In the genomic region with DNA sequence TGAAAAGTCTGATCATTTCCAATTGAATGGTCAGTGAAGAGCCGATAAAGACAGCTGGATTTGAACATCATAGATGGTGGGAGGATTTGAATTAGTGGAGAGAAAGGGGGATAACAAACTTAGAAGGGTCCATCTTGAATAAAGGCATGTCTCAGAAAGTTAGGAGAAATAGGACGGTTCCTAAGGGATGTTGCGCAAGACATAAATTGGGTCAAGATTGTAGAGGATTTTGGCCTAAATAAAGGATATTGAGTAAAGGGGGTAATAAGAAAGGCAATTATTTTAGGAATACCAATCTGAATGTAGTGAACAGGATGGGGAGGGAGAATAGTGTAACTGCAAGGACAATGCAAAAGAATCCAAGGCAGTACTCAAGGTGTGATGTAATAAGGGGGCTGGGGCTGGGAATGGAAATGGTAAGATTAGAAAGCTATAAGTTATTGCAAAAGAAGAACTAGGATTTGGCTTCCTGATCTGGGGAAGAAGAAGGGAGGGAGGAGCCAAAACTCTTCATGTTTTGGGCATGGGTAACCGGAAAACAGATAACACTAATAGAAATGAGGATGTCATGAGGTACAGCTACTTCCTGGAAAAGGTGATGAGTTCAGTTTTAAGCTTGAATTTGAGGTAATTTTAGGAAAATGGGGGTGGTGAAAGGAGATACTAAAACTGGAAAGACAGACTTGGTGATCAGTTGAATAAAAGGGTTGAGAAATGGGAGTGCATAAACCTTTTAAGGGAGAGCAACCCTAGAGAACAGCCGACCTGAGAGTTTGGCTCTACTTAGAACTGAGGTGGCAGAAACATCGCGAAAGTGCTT, we compare ENCODE assay signal across 1 cellular context.
TF ChIP-seq lines count a peak whose summit lies in the region.

No MANE protein-coding gene starts in this region.

TF ChIP-seq in K562, 482 proteins besides CTCF, POLR2A, EP300 and RAD21 (continued from another document):
- TF ChIP-seq, protein P1, sequence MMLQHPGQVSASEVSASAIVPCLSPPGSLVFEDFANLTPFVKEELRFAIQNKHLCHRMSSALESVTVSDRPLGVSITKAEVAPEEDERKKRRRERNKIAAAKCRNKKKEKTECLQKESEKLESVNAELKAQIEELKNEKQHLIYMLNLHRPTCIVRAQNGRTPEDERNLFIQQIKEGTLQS (IDR thresholded peaks at IDR 0.05), result peak; percentile 28; the same call in 1 of the 2 replicates
- TF ChIP-seq, protein P1 (CRISPR knock-in tag; conservative IDR thresholded peaks at IDR 0.05), result no peak
- TF ChIP-seq ZNF165 (CRISPR knock-in tag; IDR thresholded peaks at IDR 0.05; ENCODE audit: borderline replicate concordance), result no peak
- TF ChIP-seq, protein P2, sequence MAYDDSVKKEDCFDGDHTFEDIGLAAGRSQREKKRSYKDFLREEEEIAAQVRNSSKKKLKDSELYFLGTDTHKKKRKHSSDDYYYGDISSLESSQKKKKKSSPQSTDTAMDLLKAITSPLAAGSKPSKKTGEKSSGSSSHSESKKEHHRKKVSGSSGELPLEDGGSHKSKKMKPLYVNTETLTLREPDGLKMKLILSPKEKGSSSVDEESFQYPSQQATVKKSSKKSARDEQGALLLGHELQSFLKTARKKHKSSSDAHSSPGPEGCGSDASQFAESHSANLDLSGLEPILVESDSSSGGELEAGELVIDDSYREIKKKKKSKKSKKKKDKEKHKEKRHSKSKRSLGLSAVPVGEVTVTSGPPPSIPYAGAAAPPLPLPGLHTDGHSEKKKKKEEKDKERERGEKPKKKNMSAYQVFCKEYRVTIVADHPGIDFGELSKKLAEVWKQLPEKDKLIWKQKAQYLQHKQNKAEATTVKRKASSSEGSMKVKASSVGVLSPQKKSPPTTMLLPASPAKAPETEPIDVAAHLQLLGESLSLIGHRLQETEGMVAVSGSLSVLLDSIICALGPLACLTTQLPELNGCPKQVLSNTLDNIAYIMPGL (CRISPR knock-in tag; IDR thresholded peaks at IDR 0.05), result no peak
